ENCODE assay signal across 9 cellular contexts in the genomic region with DNA sequence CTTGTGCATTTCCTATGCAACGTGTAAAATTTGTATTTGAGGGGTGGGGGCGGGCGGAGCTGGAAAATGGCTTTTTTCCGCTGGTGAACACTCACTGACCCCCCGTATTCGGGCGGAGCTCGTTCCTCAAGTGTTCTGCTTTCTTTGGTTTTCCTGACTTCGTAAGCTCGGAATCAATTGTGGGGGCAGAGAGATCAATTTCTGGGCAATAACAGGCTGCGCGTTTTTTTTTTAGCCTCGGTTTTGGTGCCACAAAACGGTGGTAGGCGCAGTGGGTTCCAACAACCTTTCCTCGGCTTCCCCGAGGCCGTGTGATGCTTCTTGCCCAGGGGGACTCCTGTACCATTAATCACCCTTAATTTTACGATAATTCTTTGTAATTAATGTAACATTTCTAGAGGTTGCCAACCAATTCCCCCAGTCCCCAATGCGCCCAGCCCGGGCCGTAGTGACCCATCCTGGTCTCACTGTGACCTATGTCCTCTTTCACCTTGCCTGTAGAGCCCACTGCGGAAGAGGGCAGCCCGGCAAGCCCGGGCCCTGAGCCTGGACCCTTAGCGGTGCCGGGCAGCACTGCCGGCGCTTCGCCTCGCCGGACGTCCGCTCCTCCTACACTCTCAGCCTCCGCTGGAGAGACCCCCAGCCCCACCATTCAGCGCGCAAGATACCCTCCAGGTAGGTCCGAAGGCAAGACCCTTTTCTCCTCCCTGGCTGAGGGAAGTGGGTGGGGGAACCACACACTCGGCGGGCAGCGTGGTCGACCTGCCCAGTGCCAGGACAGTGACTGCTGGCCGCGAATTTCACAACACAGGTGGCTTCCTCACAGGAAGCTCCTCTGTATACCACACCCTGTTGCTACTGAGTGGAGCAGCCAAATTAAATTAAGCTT. TPM values are rescaled to one million over a fixed set of nuclear protein-coding genes. Genes with fewer than 3 reads are reported as not detected.
DNase-seq lines count a peak whose midpoint lies in the region; ATAC-seq, FAIRE-seq and TF ChIP-seq lines count a peak whose summit lies in the region.
"Had no signal": no experiment of that assay in that cellular context is flagged by ENCODE, and none has a peak within 500 bp of the region (broad histone marks: within the 10 kb centered on the region; RNA-seq: fewer than 3 reads in every experiment).

No MANE protein-coding gene starts in this region.

- peak overlapping the region; percentile 79 for H3K4me3 ChIP-seq in psoas muscle

- H3K9me3 ChIP-seq in psoas muscle, result no peaks in the 10 kb centered on the region
- H3K9me3 ChIP-seq: SK-N-SH had no signal

- H3K27ac Mint-ChIP-seq in activated CD4-positive, alpha-beta memory T cell treated with anti-CD3 and anti-CD28 coated beads for 36 hours, result no peak overlapping the region
- no peak overlapping the region for H3K27ac Mint-ChIP-seq in glutamatergic neuron (ENCODE audit: unreplicated experiment)

- ATAC-seq in psoas muscle (no peak), GM19455 (IDR thresholded peaks at IDR 0.05; ENCODE audit: unreplicated experiment) (no peak), GM21367 (IDR thresholded peaks at IDR 0.05; ENCODE audit: unreplicated experiment) (no peak)

- peaks cover 0 to 7% (median 2%) of the 10 kb centered on the region in 3 donors for H3K27me3 ChIP-seq in psoas muscle (ENCODE audit: insufficient read depth in 3 of 3, low read length in 2 of 3)

- intact Hi-C loops in activated CD4-positive, alpha-beta memory T cell treated with anti-CD3 and anti-CD28 coated beads for 36 hours (cut with micrococcal nuclease), result loop anchor here (1.0 to 10.0 kb wide), 7 partner anchors 15 to 769 kb away; partner anchors contain the start of gene MSANTD3
- intact Hi-C loops in psoas muscle (cut with DNase I), result loop anchor here (10.0 kb wide), 3 partner anchors 79 to 769 kb away; partner anchors contain the start of gene STX17 (in 1 of the 2)

- DNase-seq in GM12891 (ENCODE audit: insufficient read length, low spot score) (no peak), glutamatergic neuron (peak; percentile 40), psoas muscle (peak in 1 of 2 donors; percentile 53), OCI-M1 (lab: John Stamatoyannopoulos, UW) (no peak), NCI-H226 (no peak)
- no peak for DNase-seq in activated CD4-positive, alpha-beta memory T cell treated with anti-CD3 and anti-CD28 coated beads for 36 hours

- 55 to 67% (median 59%) methylated on average over 44 of the region's 44 CpGs for WGBS in psoas muscle, 3 donors

- TF ChIP-seq CTCF in glutamatergic neuron (IDR thresholded peaks at IDR 0.05; ENCODE audit: partially characterized antibody, unreplicated experiment) (no peak), psoas muscle (IDR thresholded peaks at IDR 0.05) (no peak)

- no peaks in the 10 kb centered on the region for H3K9me3 Mint-ChIP-seq in activated CD4-positive, alpha-beta memory T cell treated with anti-CD3 and anti-CD28 coated beads for 36 hours
- H3K9me3 Mint-ChIP-seq in glutamatergic neuron (ENCODE audit: unreplicated experiment), result peaks cover 20% of the 10 kb centered on the region

- peaks cover 6% of the 10 kb centered on the region for H3K4me1 ChIP-seq in psoas muscle

- peaks cover 28% of the 10 kb centered on the region for H3K36me3 Mint-ChIP-seq in activated CD4-positive, alpha-beta memory T cell treated with anti-CD3 and anti-CD28 coated beads for 36 hours
- peaks cover 6% of the 10 kb centered on the region for H3K36me3 Mint-ChIP-seq in glutamatergic neuron (ENCODE audit: unreplicated experiment)

- POLR2A ChIA-PET in activated CD4-positive, alpha-beta memory T cell treated with anti-CD3 and anti-CD28 coated beads for 36 hours (lab: Charles Lee), result interaction anchor here (1.2 kb wide), 1 partner anchor 14 kb away, joined by 3 read pairs; no protein-coding TSS in a partner anchor

- no peak for TF ChIP-seq POLR2A in GM12891 (IDR thresholded peaks at IDR 0.05; ENCODE audit: low read depth, low read length)

- H3K27ac ChIP-seq in psoas muscle, result no peak overlapping the region

- H3K36me3 ChIP-seq in psoas muscle (ENCODE audit: insufficient read depth in 1 of 2, low read depth in 1 of 2), result no peaks in the 10 kb centered on the region

- H3K27me3 Mint-ChIP-seq in activated CD4-positive, alpha-beta memory T cell treated with anti-CD3 and anti-CD28 coated beads for 36 hours, result peaks cover 32% of the 10 kb centered on the region
- peaks cover 39% of the 10 kb centered on the region for H3K27me3 Mint-ChIP-seq in glutamatergic neuron (ENCODE audit: unreplicated experiment)

- CTCF ChIA-PET in activated CD4-positive, alpha-beta memory T cell treated with anti-CD3 and anti-CD28 coated beads for 36 hours (lab: Charles Lee), result interaction anchor here (0.5 to 3.2 kb wide), 25 partner anchors 10 to 720 kb away, joined by 3 to 14 read pairs (median 3); partner anchors contain the start of genes STX17 and TGFBR1

- H3K4me1 Mint-ChIP-seq in activated CD4-positive, alpha-beta memory T cell treated with anti-CD3 and anti-CD28 coated beads for 36 hours (ENCODE audit: low read depth), result peaks cover 64% of the 10 kb centered on the region
- peaks cover 6% of the 10 kb centered on the region for H3K4me1 Mint-ChIP-seq in glutamatergic neuron (ENCODE audit: low read depth, unreplicated experiment)

- peak; percentile 13 for FAIRE-seq in GM12891 (lab: Jason Lieb, UNC)

- H3K4me3 Mint-ChIP-seq in activated CD4-positive, alpha-beta memory T cell treated with anti-CD3 and anti-CD28 coated beads for 36 hours, result peak overlapping the region; percentile 86
- H3K4me3 Mint-ChIP-seq in glutamatergic neuron (ENCODE audit: unreplicated experiment), result peak overlapping the region; percentile 97

TF ChIP-seq in GM12891, 5 proteins besides CTCF, POLR2A, EP300 and RAD21:
- TF ChIP-seq SPI1 (IDR thresholded peaks at IDR 0.05; ENCODE audit: low read depth, low read length), result no peak
- no peak for TF ChIP-seq TAF1 (IDR thresholded peaks at IDR 0.05; ENCODE audit: low read depth, low read length)
- TF ChIP-seq POU2F2 (IDR thresholded peaks at IDR 0.05; ENCODE audit: low read depth, low read length), result no peak
- TF ChIP-seq POLR2AphosphoS5 (IDR thresholded peaks at IDR 0.05; ENCODE audit: low read depth, low read length), result no peak
- no peak for TF ChIP-seq PAX5 (IDR thresholded peaks at IDR 0.05; ENCODE audit: insufficient read depth, low read length, severe bottlenecking)
TF ChIP-seq in GM12891: peak in this region for 0.

RNA-seq across cellular contexts. Expression of gene NR4A3, which starts 3.7 kb away (rescaled TPM):
- 3.3 TPM for polyA plus RNA-seq in GM12891 (2012; ENCODE audit: low read depth, missing spikeins)
- total RNA-seq in activated CD4-positive, alpha-beta memory T cell treated with anti-CD3 and anti-CD28 coated beads for 36 hours, result 10 to 100 TPM; 10.5 to 11.9 TPM
- total RNA-seq in glutamatergic neuron (ENCODE audit: unreplicated experiment) (4.1 TPM), psoas muscle (10 to 100 TPM in 2 of 4 donors, 1 to 10 TPM in 2; 1.5 to 40.8 (median 15.3) TPM)
- polyA plus RNA-seq in psoas muscle, result 10 to 100 TPM in 1 of 3 donors, 1 to 10 TPM in 2; 2.0 to 11.0 (median 3.4) TPM
